Comparison of ENCODE assay signal across 8 cellular contexts in genomic region chr1:39701092-39701460, GRCh38. TPM values are rescaled to one million over a fixed set of nuclear protein-coding genes. Genes with fewer than 3 reads are reported as not detected.
DNase-seq lines count a peak whose midpoint lies in the region; ATAC-seq and TF ChIP-seq lines count a peak whose summit lies in the region.
"Had no signal": no experiment of that assay in that cellular context is flagged by ENCODE, and none has a peak within 500 bp of the region (broad histone marks: within the 10 kb centered on the region; RNA-seq: fewer than 3 reads in every experiment).

No MANE protein-coding gene starts in this region.

- no peak overlapping the region for H3K23ac ChIP-seq in IMR-90 (ENCODE audit: low read depth, low read length)

- peak overlapping the region; percentile 36; the same call in 1 of the 2 replicates for H3K4me2 ChIP-seq in IMR-90 (ENCODE audit: low read depth, low read length)

- H3K27me3 ChIP-seq in IMR-90 (ENCODE audit: control insufficient read depth, insufficient read depth, low read length): peaks cover 69% of the 10 kb centered on the region

- no peak overlapping the region for H3K9ac ChIP-seq in IMR-90 (ENCODE audit: low read depth, low read length)

- H3K4me3 ChIP-seq in IMR-90 (ENCODE audit: insufficient read depth, low read depth, low read length) (no peak overlapping the region), iPS-18c (ENCODE audit: insufficient read depth, low read depth, low read length) (peak overlapping the region; percentile 20; the same call in 1 of the 2 replicates)

- H3K79me1 ChIP-seq in IMR-90 (ENCODE audit: low read depth in 1 of 2, low read length in 2 of 2): no peaks in the 10 kb centered on the region

- no peaks in the 10 kb centered on the region for H3K9me3 Mint-ChIP-seq in activated naive CD4-positive, alpha-beta T cell treated with anti-CD3 and anti-CD28 coated beads, Interleukin-2, amount 10 ng/mL, durations not matched to agents 7 days and 5 days

- H3K56ac ChIP-seq in IMR-90 (ENCODE audit: extremely low read depth, insufficient read depth, low read length): no peak overlapping the region

- no peak overlapping the region for H3K14ac ChIP-seq in IMR-90 (replicated peaks; ENCODE audit: low read depth, low read length)

- no peak overlapping the region for H3K27ac ChIP-seq in IMR-90 (ENCODE audit: insufficient read depth, low read length)

- TF ChIP-seq RAD21 in IMR-90 (IDR thresholded peaks at IDR 0.05; ENCODE audit: low read length): no peak

- H3K9me3 ChIP-seq in IMR-90 (ENCODE audit: control insufficient read depth, insufficient read depth, low read length) (peaks cover 4% of the 10 kb centered on the region), iPS-18c (ENCODE audit: control insufficient read depth, insufficient read depth, low read length) (peaks cover 2% of the 10 kb centered on the region)

- no peaks in the 10 kb centered on the region for H3K9me1 ChIP-seq in IMR-90 (ENCODE audit: insufficient read depth, low read length)

- H2BK20ac ChIP-seq in IMR-90 (ENCODE audit: low read depth, low read length): no peak overlapping the region

- intact Hi-C loops in IMR-90 (cut with micrococcal nuclease): no loop called here

- H3K36me3 Mint-ChIP-seq in activated naive CD4-positive, alpha-beta T cell treated with anti-CD3 and anti-CD28 coated beads, Interleukin-2, amount 10 ng/mL, durations not matched to agents 7 days and 5 days: no peaks in the 10 kb centered on the region

- TF ChIP-seq CTCF in IMR-90 (conservative IDR thresholded peaks at IDR 0.05; ENCODE audit: low read depth, low read length): no peak

- H4K20me1 ChIP-seq in IMR-90 (ENCODE audit: insufficient read depth, low read length): no peaks in the 10 kb centered on the region

- CTCF ChIA-PET in IMR-90 (lab: Yijun Ruan, JAX): interaction anchor here (0.9 kb wide), 1 partner anchor 43 kb away, joined by 3 read pairs; no protein-coding TSS in a partner anchor
- CTCF ChIA-PET in activated naive CD4-positive, alpha-beta T cell treated with anti-CD3 and anti-CD28 coated beads, Interleukin-2, amount 10 ng/mL, durations not matched to agents 7 days and 5 days (lab: Charles Lee): interaction anchor here (0.5 to 1.8 kb wide), 7 partner anchors 10 to 97 kb away, joined by 3 to 8 read pairs (median 4); partner anchors contain the start of gene NT5C1A

- DNase-seq in IMR-90 (peak; percentile 56), amniotic epithelial cell (ENCODE audit: low read depth) (peak; percentile 97), 8988T (no peak)
- peak; percentile 4 for DNase-seq in stimulated activated CD8-positive, alpha-beta memory T cell treated with anti-CD3 and anti-CD28 coated beads, Interleukin-4, amount 100 ng/mL, for 48 hours
- DNase-seq in stimulated activated CD4-positive, alpha-beta T cell treated with anti-CD3 and anti-CD28 coated beads, Interleukin-2, amount 100 ng/mL, for 48 hours: no peak
- no peak for DNase-seq in activated naive CD4-positive, alpha-beta T cell treated with anti-CD3 and anti-CD28 coated beads, Interleukin-2, amount 10 ng/mL, durations not matched to agents 7 days and 5 days
- DNase-seq: activated T-cell treated with anti-CD3 and anti-CD28 coated beads for 4 hours had no signal

- H4K8ac ChIP-seq in IMR-90 (ENCODE audit: low read depth in 2 of 2, low read length in 2 of 2): no peak overlapping the region

- H3K4me1 ChIP-seq in IMR-90 (ENCODE audit: control insufficient read depth, insufficient read depth, low read length): peaks cover 2% of the 10 kb centered on the region; the same call in 1 of the 2 replicates

- no peak overlapping the region for H2BK5ac ChIP-seq in IMR-90 (ENCODE audit: low read depth, low read length, poor library complexity, severe bottlenecking)

- no peak for TF ChIP-seq POLR2A in IMR-90 (IDR thresholded peaks at IDR 0.05; ENCODE audit: low read depth, low read length)

- H3K4me1 Mint-ChIP-seq in activated naive CD4-positive, alpha-beta T cell treated with anti-CD3 and anti-CD28 coated beads, Interleukin-2, amount 10 ng/mL, durations not matched to agents 7 days and 5 days: no peaks in the 10 kb centered on the region

- no peak overlapping the region for H4K5ac ChIP-seq in IMR-90 (ENCODE audit: low read depth, low read length)

- H2AK5ac ChIP-seq in IMR-90 (ENCODE audit: low read depth, low read length): no peak overlapping the region

- no peak overlapping the region for H2BK120ac ChIP-seq in IMR-90 (ENCODE audit: low read depth, low read length)

- no peaks in the 10 kb centered on the region for H3K36me3 ChIP-seq in IMR-90 (ENCODE audit: control insufficient read depth, insufficient read depth, low read length)

- ATAC-seq in IMR-90 (ENCODE audit: low read depth): peak; percentile 53

- POLR2A ChIA-PET in IMR-90 (lab: Charles Lee; ENCODE audit: unreplicated experiment): no interaction called here

- H3K27ac Mint-ChIP-seq in activated naive CD4-positive, alpha-beta T cell treated with anti-CD3 and anti-CD28 coated beads, Interleukin-2, amount 10 ng/mL, durations not matched to agents 7 days and 5 days: no peak overlapping the region

- in situ Hi-C loops in IMR-90 (cut with MboI; ENCODE audit: low sequenced_read_pairs): no loop called here

- H3K18ac ChIP-seq in IMR-90 (ENCODE audit: low read depth, low read length): no peak overlapping the region

- no peak overlapping the region for H2BK15ac ChIP-seq in IMR-90 (ENCODE audit: low read depth, low read length)

- H2AFZ ChIP-seq in IMR-90 (replicated peaks; ENCODE audit: low read length, poor library complexity): no peak overlapping the region

- no TSS peak for BruUV-seq in IMR-90 (replicated peaks; lab: Mats Ljungman, UMichigan)

- H3K27me3 Mint-ChIP-seq in activated naive CD4-positive, alpha-beta T cell treated with anti-CD3 and anti-CD28 coated beads, Interleukin-2, amount 10 ng/mL, durations not matched to agents 7 days and 5 days: peaks cover 60% of the 10 kb centered on the region

- no peak overlapping the region for H3K4me3 Mint-ChIP-seq in activated naive CD4-positive, alpha-beta T cell treated with anti-CD3 and anti-CD28 coated beads, Interleukin-2, amount 10 ng/mL, durations not matched to agents 7 days and 5 days

- H3K4ac ChIP-seq in IMR-90 (ENCODE audit: low read depth, low read length): no peak overlapping the region

- H2AK9ac ChIP-seq in IMR-90 (replicated peaks; ENCODE audit: low read depth, low read length, poor library complexity): no peak overlapping the region

- 4% methylated on average over 3 of the region's 12 CpGs; no CpG with 5 or more reads in 1 of the 2 experiments for WGBS in IMR-90 (ENCODE audit: extremely low coverage in 2 of 2, insufficient read length in 1 of 2), 2 experiments

- no peak overlapping the region for H4K91ac ChIP-seq in IMR-90 (ENCODE audit: insufficient read depth, low read depth, low read length)

- dilution Hi-C loops in IMR-90 (cut with HindIII; ENCODE audit: low sequenced_read_pairs, unreplicated experiment): no loop called here

TF ChIP-seq in IMR-90, 13 proteins besides CTCF, POLR2A, EP300 and RAD21:
- TF ChIP-seq ELK1 (IDR thresholded peaks at IDR 0.05; ENCODE audit: borderline replicate concordance, low read depth, low read length): no peak
- no peak for TF ChIP-seq USF2 (IDR thresholded peaks at IDR 0.05; ENCODE audit: low read depth, low read length)
- no peak for TF ChIP-seq RFX5 (IDR thresholded peaks at IDR 0.05; ENCODE audit: low read depth, low read length)
- no peak for TF ChIP-seq SMC3 (IDR thresholded peaks at IDR 0.05; ENCODE audit: low read depth, low read length)
- no peak for TF ChIP-seq FOS (IDR thresholded peaks at IDR 0.05; ENCODE audit: low read depth, low read length)
- TF ChIP-seq CEBPB (IDR thresholded peaks at IDR 0.05; ENCODE audit: low read depth, low read length): no peak
- TF ChIP-seq MXI1 (IDR thresholded peaks at IDR 0.05; ENCODE audit: borderline replicate concordance, low read depth, low read length): no peak
- TF ChIP-seq BHLHE40 (IDR thresholded peaks at IDR 0.05; ENCODE audit: low read depth, low read length): no peak
- no peak for TF ChIP-seq MAFK (IDR thresholded peaks at IDR 0.05; ENCODE audit: low read depth, low read length)
- TF ChIP-seq CHD1 (IDR thresholded peaks at IDR 0.05; ENCODE audit: low read depth, low read length): no peak
- no peak for TF ChIP-seq MAZ (IDR thresholded peaks at IDR 0.05; ENCODE audit: borderline replicate concordance, low read depth, low read length)
- TF ChIP-seq NFE2L2 (IDR thresholded peaks at IDR 0.05; ENCODE audit: low read depth, low read length): no peak
- no peak for TF ChIP-seq RCOR1 (IDR thresholded peaks at IDR 0.05; ENCODE audit: insufficient replicate concordance, low read length)

RNA-seq across cellular contexts. Expression of gene HPCAL4, which starts 9.8 kb away (rescaled TPM):
- not detected in 2 replicates for total RNA-seq in IMR-90 (2012; rRNA removed)
- 0.02 TPM in 1 of 2 replicates, not detected in the other for polyA plus RNA-seq in IMR-90 (2012; rRNA removed)
- not detected in 2 replicates for polyA plus RNA-seq in IMR-90 (2012; cell fraction: cytosol; rRNA removed)
- not detected in 2 replicates for polyA plus RNA-seq in IMR-90 (2012; cell fraction: nucleus; rRNA removed; ENCODE audit: low replicate concordance)

RNA-seq across cellular contexts. Expression of gene NT5C1A, which starts 29.2 kb away (rescaled TPM):
- total RNA-seq in IMR-90 (2012; rRNA removed): not detected in 2 replicates
- not detected in 2 replicates for polyA plus RNA-seq in IMR-90 (2012; rRNA removed)
- not detected in 2 replicates for polyA plus RNA-seq in IMR-90 (2012; cell fraction: cytosol; rRNA removed)
- not detected in 2 replicates for polyA plus RNA-seq in IMR-90 (2012; cell fraction: nucleus; rRNA removed; ENCODE audit: low replicate concordance)

RNA-seq across cellular contexts. Expression of gene PPIE, which starts 37.6 kb away (rescaled TPM):
- 40.8 and 40.9 TPM in 2 replicates for total RNA-seq in IMR-90 (2012; rRNA removed)
- polyA plus RNA-seq in IMR-90 (2012; rRNA removed): 61.6 and 68.1 TPM in 2 replicates
- polyA plus RNA-seq in IMR-90 (2012; cell fraction: cytosol; rRNA removed): 47.7 and 55.0 TPM in 2 replicates
- 40.4 and 49.3 TPM in 2 replicates for polyA plus RNA-seq in IMR-90 (2012; cell fraction: nucleus; rRNA removed; ENCODE audit: low replicate concordance)

Comparison
In these comparisons a context has a peak if more than half of its experiments do, and no peak if none do; other contexts are left out.
1. DNase-seq: peak in IMR-90 (single experiment), amniotic epithelial cell (single experiment) and stimulated activated CD8-positive, alpha-beta memory T cell treated with anti-CD3 and anti-CD28 coated beads, Interleukin-4, amount 100 ng/mL, for 48 hours (single experiment); none in 8988T (single experiment), stimulated activated CD4-positive, alpha-beta T cell treated with anti-CD3 and anti-CD28 coated beads, Interleukin-2, amount 100 ng/mL, for 48 hours (0 of 2) and activated naive CD4-positive, alpha-beta T cell treated with anti-CD3 and anti-CD28 coated beads, Interleukin-2, amount 10 ng/mL, durations not matched to agents 7 days and 5 days (single experiment).